Comparison of ENCODE assay signal across 1 cellular context in the genomic region with DNA sequence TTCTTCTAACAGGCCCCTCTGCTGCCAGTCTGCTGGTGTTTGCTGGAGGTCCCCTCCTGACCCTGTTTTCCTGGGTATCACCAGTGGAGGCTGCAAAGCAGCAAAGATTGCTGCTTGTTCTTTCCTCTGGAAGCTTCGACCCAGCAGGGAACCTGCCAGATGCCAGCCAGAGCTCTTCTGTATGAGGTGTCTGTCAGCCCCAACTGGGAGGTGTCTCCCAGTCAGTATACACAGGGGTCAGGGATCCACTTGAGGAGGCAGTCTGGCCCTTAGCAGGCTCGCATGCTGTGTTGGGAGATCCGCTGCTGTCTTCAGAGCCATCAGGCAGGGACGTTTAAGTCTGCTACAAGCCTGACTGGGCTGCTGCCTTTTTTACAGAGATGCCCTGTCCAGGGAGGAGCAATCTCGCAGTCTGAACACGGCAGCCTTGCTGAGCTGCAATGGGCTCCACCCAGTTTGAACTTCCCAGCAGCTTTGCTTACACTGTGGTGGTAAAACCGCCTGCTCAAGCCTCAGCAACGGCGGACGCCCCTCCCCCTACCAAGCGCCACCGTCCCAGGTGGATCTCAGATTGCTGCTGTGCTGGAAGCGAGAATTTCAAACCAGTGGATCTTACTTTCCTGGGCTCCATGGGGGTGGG.
TF ChIP-seq lines count a peak whose summit lies in the region.

No MANE protein-coding gene starts in this region.

TF ChIP-seq in HepG2, 621 proteins besides CTCF, POLR2A, EP300 and RAD21 (continues in another document):
- TF ChIP-seq, protein P1, sequence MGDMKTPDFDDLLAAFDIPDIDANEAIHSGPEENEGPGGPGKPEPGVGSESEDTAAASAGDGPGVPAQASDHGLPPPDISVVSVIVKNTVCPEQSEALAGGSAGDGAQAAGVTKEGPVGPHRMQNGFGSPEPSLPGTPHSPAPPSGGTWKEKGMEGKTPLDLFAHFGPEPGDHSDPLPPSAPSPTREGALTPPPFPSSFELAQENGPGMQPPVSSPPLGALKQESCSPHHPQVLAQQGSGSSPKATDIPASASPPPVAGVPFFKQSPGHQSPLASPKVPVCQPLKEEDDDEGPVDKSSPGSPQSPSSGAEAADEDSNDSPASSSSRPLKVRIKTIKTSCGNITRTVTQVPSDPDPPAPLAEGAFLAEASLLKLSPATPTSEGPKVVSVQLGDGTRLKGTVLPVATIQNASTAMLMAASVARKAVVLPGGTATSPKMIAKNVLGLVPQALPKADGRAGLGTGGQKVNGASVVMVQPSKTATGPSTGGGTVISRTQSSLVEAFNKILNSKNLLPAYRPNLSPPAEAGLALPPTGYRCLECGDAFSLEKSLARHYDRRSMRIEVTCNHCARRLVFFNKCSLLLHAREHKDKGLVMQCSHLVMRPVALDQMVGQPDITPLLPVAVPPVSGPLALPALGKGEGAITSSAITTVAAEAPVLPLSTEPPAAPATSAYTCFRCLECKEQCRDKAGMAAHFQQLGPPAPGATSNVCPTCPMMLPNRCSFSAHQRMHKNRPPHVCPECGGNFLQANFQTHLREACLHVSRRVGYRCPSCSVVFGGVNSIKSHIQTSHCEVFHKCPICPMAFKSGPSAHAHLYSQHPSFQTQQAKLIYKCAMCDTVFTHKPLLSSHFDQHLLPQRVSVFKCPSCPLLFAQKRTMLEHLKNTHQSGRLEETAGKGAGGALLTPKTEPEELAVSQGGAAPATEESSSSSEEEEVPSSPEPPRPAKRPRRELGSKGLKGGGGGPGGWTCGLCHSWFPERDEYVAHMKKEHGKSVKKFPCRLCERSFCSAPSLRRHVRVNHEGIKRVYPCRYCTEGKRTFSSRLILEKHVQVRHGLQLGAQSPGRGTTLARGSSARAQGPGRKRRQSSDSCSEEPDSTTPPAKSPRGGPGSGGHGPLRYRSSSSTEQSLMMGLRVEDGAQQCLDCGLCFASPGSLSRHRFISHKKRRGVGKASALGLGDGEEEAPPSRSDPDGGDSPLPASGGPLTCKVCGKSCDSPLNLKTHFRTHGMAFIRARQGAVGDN (CRISPR knock-in tag; IDR thresholded peaks at IDR 0.05): peak; percentile 39; the same call in 1 of the 2 replicates
- TF ChIP-seq, protein P2, sequence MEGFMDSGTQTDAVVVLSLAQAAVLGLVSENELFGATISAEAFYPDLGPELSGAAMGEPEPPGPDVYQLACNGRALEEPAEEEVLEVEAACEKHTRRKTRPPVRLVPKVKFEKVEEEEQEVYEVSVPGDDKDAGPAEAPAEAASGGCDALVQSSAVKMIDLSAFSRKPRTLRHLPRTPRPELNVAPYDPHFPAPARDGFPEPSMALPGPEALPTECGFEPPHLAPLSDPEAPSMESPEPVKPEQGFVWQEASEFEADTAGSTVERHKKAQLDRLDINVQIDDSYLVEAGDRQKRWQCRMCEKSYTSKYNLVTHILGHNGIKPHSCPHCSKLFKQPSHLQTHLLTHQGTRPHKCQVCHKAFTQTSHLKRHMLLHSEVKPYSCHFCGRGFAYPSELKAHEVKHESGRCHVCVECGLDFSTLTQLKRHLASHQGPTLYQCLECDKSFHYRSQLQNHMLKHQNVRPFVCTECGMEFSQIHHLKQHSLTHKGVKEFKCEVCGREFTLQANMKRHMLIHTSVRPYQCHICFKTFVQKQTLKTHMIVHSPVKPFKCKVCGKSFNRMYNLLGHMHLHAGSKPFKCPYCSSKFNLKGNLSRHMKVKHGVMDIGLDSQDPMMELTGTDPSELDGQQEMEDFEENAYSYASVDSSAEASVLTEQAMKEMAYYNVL (CRISPR knock-in tag; IDR thresholded peaks at IDR 0.05; ENCODE audit: borderline replicate concordance): no peak; the same call in 1 of the 2 replicates
- no peak for TF ChIP-seq ZNF430 (CRISPR knock-in tag; IDR thresholded peaks at IDR 0.05)
- TF ChIP-seq RELA (CRISPR knock-in tag; IDR thresholded peaks at IDR 0.05): no peak
- TF ChIP-seq, protein P3, sequence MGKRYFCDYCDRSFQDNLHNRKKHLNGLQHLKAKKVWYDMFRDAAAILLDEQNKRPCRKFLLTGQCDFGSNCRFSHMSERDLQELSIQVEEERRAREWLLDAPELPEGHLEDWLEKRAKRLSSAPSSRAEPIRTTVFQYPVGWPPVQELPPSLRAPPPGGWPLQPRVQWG (CRISPR knock-in tag; IDR thresholded peaks at IDR 0.05; ENCODE audit: borderline replicate concordance, low read depth): no peak
- no peak for TF ChIP-seq SNAI1 (CRISPR knock-in tag; IDR thresholded peaks at IDR 0.05; ENCODE audit: borderline replicate concordance)
- TF ChIP-seq STAG1 (CRISPR knock-in tag; IDR thresholded peaks at IDR 0.05): no peak
- no peak for TF ChIP-seq ZNF121 (CRISPR knock-in tag; IDR thresholded peaks at IDR 0.05)
- TF ChIP-seq ZBTB7B (CRISPR knock-in tag; IDR thresholded peaks at IDR 0.05): no peak
- TF ChIP-seq, protein P4, sequence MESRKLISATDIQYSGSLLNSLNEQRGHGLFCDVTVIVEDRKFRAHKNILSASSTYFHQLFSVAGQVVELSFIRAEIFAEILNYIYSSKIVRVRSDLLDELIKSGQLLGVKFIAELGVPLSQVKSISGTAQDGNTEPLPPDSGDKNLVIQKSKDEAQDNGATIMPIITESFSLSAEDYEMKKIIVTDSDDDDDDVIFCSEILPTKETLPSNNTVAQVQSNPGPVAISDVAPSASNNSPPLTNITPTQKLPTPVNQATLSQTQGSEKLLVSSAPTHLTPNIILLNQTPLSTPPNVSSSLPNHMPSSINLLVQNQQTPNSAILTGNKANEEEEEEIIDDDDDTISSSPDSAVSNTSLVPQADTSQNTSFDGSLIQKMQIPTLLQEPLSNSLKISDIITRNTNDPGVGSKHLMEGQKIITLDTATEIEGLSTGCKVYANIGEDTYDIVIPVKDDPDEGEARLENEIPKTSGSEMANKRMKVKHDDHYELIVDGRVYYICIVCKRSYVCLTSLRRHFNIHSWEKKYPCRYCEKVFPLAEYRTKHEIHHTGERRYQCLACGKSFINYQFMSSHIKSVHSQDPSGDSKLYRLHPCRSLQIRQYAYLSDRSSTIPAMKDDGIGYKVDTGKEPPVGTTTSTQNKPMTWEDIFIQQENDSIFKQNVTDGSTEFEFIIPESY (CRISPR knock-in tag; IDR thresholded peaks at IDR 0.05): peak; percentile 49; the same call in 1 of the 2 replicates
- TF ChIP-seq, protein P5, sequence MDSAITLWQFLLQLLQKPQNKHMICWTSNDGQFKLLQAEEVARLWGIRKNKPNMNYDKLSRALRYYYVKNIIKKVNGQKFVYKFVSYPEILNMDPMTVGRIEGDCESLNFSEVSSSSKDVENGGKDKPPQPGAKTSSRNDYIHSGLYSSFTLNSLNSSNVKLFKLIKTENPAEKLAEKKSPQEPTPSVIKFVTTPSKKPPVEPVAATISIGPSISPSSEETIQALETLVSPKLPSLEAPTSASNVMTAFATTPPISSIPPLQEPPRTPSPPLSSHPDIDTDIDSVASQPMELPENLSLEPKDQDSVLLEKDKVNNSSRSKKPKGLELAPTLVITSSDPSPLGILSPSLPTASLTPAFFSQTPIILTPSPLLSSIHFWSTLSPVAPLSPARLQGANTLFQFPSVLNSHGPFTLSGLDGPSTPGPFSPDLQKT (CRISPR knock-in tag; IDR thresholded peaks at IDR 0.05; ENCODE audit: borderline replicate concordance): no peak
- TF ChIP-seq KDM5B (CRISPR knock-in tag; IDR thresholded peaks at IDR 0.05; ENCODE audit: borderline replicate concordance): 0 out of 2 replicates have a peak, but pooled peaks have one; percentile 17
- TF ChIP-seq GTF3A (CRISPR knock-in tag; conservative IDR thresholded peaks at IDR 0.05): 0 out of 2 replicates have a peak, but pooled peaks have one; percentile 66
- TF ChIP-seq, protein P6, sequence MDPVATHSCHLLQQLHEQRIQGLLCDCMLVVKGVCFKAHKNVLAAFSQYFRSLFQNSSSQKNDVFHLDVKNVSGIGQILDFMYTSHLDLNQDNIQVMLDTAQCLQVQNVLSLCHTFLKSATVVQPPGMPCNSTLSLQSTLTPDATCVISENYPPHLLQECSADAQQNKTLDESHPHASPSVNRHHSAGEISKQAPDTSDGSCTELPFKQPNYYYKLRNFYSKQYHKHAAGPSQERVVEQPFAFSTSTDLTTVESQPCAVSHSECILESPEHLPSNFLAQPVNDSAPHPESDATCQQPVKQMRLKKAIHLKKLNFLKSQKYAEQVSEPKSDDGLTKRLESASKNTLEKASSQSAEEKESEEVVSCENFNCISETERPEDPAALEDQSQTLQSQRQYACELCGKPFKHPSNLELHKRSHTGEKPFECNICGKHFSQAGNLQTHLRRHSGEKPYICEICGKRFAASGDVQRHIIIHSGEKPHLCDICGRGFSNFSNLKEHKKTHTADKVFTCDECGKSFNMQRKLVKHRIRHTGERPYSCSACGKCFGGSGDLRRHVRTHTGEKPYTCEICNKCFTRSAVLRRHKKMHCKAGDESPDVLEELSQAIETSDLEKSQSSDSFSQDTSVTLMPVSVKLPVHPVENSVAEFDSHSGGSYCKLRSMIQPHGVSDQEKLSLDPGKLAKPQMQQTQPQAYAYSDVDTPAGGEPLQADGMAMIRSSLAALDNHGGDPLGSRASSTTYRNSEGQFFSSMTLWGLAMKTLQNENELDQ (CRISPR knock-in tag; IDR thresholded peaks at IDR 0.05; ENCODE audit: borderline replicate concordance): no peak
- TF ChIP-seq, protein P7, sequence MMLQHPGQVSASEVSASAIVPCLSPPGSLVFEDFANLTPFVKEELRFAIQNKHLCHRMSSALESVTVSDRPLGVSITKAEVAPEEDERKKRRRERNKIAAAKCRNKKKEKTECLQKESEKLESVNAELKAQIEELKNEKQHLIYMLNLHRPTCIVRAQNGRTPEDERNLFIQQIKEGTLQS (CRISPR knock-in tag; IDR thresholded peaks at IDR 0.05): no peak
- TF ChIP-seq ZNF230 (CRISPR knock-in tag; IDR thresholded peaks at IDR 0.05): peak; percentile 57; the same call in 1 of the 2 replicates
- TF ChIP-seq ZNF530 (CRISPR knock-in tag; IDR thresholded peaks at IDR 0.05; ENCODE audit: low read depth): no peak
- TF ChIP-seq, protein P8, sequence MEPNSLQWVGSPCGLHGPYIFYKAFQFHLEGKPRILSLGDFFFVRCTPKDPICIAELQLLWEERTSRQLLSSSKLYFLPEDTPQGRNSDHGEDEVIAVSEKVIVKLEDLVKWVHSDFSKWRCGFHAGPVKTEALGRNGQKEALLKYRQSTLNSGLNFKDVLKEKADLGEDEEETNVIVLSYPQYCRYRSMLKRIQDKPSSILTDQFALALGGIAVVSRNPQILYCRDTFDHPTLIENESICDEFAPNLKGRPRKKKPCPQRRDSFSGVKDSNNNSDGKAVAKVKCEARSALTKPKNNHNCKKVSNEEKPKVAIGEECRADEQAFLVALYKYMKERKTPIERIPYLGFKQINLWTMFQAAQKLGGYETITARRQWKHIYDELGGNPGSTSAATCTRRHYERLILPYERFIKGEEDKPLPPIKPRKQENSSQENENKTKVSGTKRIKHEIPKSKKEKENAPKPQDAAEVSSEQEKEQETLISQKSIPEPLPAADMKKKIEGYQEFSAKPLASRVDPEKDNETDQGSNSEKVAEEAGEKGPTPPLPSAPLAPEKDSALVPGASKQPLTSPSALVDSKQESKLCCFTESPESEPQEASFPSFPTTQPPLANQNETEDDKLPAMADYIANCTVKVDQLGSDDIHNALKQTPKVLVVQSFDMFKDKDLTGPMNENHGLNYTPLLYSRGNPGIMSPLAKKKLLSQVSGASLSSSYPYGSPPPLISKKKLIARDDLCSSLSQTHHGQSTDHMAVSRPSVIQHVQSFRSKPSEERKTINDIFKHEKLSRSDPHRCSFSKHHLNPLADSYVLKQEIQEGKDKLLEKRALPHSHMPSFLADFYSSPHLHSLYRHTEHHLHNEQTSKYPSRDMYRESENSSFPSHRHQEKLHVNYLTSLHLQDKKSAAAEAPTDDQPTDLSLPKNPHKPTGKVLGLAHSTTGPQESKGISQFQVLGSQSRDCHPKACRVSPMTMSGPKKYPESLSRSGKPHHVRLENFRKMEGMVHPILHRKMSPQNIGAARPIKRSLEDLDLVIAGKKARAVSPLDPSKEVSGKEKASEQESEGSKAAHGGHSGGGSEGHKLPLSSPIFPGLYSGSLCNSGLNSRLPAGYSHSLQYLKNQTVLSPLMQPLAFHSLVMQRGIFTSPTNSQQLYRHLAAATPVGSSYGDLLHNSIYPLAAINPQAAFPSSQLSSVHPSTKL (CRISPR knock-in tag; IDR thresholded peaks at IDR 0.05): peak; percentile 19; the same call in 1 of the 2 replicates
- no peak for TF ChIP-seq ZNF644 (CRISPR knock-in tag; IDR thresholded peaks at IDR 0.05; ENCODE audit: low read depth)
- peak; percentile 8 for TF ChIP-seq TEAD3 (CRISPR knock-in tag; optimal IDR thresholded peaks at IDR 0.05; ENCODE audit: borderline replicate concordance)
- no peak for TF ChIP-seq SAP130 (CRISPR knock-in tag; IDR thresholded peaks at IDR 0.05; ENCODE audit: low read depth)
- TF ChIP-seq PHF21A (CRISPR knock-in tag; IDR thresholded peaks at IDR 0.05): no peak
- TF ChIP-seq MTA1 (CRISPR knock-in tag; IDR thresholded peaks at IDR 0.05; ENCODE audit: borderline replicate concordance): 0 out of 2 replicates have a peak, but pooled peaks have one; percentile 32
- TF ChIP-seq ZNF572 (CRISPR knock-in tag; IDR thresholded peaks at IDR 0.05): 0 out of 2 replicates have a peak, but pooled peaks have one; percentile 17
- no peak for TF ChIP-seq ZNF619 (CRISPR knock-in tag; IDR thresholded peaks at IDR 0.05)
- no peak for TF ChIP-seq ZNF768 (CRISPR knock-in tag; IDR thresholded peaks at IDR 0.05)
- TF ChIP-seq ZNF251 (CRISPR knock-in tag; IDR thresholded peaks at IDR 0.05): no peak
- TF ChIP-seq, protein P9, sequence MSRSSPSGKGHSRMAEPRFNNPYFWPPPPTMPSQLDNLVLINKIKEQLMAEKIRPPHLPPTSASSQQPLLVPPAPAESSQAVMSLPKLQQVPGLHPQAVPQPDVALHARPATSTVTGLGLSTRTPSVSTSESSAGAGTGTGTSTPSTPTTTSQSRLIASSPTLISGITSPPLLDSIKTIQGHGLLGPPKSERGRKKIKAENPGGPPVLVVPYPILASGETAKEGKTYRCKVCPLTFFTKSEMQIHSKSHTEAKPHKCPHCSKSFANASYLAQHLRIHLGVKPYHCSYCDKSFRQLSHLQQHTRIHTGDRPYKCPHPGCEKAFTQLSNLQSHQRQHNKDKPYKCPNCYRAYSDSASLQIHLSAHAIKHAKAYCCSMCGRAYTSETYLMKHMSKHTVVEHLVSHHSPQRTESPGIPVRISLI (CRISPR knock-in tag; IDR thresholded peaks at IDR 0.05; ENCODE audit: borderline replicate concordance): 0 out of 2 replicates have a peak, but pooled peaks have one; percentile 25
- TF ChIP-seq FOXA1 (IDR thresholded peaks at IDR 0.05): no peak
- TF ChIP-seq FOXA1 (CRISPR knock-in tag; IDR thresholded peaks at IDR 0.05): no peak
- TF ChIP-seq, protein P10, sequence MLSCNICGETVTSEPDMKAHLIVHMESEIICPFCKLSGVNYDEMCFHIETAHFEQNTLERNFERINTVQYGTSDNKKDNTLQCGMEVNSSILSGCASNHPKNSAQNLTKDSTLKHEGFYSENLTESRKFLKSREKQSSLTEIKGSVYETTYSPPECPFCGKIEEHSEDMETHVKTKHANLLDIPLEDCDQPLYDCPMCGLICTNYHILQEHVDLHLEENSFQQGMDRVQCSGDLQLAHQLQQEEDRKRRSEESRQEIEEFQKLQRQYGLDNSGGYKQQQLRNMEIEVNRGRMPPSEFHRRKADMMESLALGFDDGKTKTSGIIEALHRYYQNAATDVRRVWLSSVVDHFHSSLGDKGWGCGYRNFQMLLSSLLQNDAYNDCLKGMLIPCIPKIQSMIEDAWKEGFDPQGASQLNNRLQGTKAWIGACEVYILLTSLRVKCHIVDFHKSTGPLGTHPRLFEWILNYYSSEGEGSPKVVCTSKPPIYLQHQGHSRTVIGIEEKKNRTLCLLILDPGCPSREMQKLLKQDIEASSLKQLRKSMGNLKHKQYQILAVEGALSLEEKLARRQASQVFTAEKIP (CRISPR knock-in tag; IDR thresholded peaks at IDR 0.05; ENCODE audit: borderline replicate concordance): no peak
